ENCODE assay signal across 13 cellular contexts in the genomic region with DNA sequence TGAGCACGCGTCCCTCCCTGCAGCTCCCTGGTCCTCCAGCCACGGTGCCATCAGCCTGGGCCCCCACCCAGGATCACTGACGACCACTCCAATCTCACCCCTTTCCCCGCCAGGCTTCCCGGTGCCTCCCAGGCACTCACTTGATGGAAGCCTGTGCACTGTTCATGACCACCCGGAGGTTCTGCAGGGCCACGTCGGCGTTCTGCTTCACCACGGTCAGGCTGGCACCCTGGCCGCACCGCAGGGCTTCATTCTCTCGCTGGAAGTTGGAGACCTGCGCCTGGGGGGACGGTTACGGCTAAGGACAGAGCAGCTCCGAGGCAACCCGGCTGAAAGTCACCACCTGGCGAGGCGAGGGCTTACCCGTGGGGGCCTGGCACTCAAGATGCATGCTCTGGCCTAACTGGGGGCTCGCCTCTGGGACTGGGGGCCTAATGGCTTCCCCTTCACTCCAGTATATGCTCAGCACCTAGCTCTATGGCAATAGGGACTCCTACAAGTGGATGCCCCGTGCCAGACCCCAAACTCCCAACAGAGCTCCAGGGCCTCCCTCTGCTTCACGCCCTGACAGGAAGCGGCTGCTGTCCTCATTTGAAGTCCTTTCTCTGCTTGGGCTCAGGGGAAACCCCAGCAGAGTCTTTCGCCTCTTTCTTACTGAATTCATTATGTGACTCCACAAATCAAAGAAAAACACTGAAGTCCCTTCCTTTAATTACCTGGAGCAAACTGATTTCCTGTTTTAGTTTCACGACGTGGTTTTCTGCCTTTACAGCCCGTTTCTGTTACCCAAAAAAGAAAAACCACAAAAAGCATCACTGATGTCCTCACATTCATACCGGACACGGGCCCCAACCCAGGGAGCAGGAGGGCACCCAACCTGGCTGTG. TPM values are rescaled to one million over a fixed set of nuclear protein-coding genes. Genes with fewer than 3 reads are reported as not detected.
DNase-seq lines count a peak whose midpoint lies in the region; ATAC-seq and TF ChIP-seq lines count a peak whose summit lies in the region.
"Had no signal": no experiment of that assay in that cellular context is flagged by ENCODE, and none has a peak within 500 bp of the region (broad histone marks: within the 10 kb centered on the region; RNA-seq: fewer than 3 reads in every experiment).

No MANE protein-coding gene starts in this region.

- H4K91ac ChIP-seq in H9 (ENCODE audit: insufficient read length, low read depth, low read length): no peak overlapping the region

- DNase-seq in A673 (ENCODE audit: low spot score) (no peak), H9 (no peak), endothelial cell (ENCODE audit: low spot score) (no peak), Kasumi-1 (lab: John Stamatoyannopoulos, UW) (no peak), MCF 10A (ENCODE audit: unreplicated experiment) (no peak), NCI-H345 treated with DMSO at 0.1 percent for 48 hours (lab: John Stamatoyannopoulos, UW; ENCODE audit: unreplicated experiment) (no peak)
- peak; percentile 67 for DNase-seq in activated CD8-positive, alpha-beta T cell treated with anti-CD3 and anti-CD28 coated beads, Interleukin-2, amount 10 ng/mL, durations not matched to agents 7 days and 5 days
- DNase-seq: NCI-H1436, occipital lobe, tibial artery had no signal

- intact Hi-C loops in A673 (cut with micrococcal nuclease; ENCODE audit: unreplicated experiment) (no loop called here), MCF 10A (cut with micrococcal nuclease) (no loop called here)

- no peak overlapping the region for H3K18ac ChIP-seq in H9 (ENCODE audit: insufficient read length, low read depth, low read length)

- H3K4me1 Mint-ChIP-seq in H9 (peaks cover 12% of the 10 kb centered on the region in 2 experiments), endothelial cell (ENCODE audit: unreplicated experiment) (peaks cover 7% of the 10 kb centered on the region), MCF 10A (ENCODE audit: insufficient read depth, unreplicated experiment) (peaks cover 7% of the 10 kb centered on the region)
- H3K4me1 Mint-ChIP-seq in activated CD8-positive, alpha-beta T cell treated with anti-CD3 and anti-CD28 coated beads, Interleukin-2, amount 10 ng/mL, durations not matched to agents 7 days and 5 days (ENCODE audit: low read depth): peaks cover 75% of the 10 kb centered on the region

- WGBS in H9 (ENCODE audit: extremely low coverage, insufficient read length, low lambda C conversion rate): no CpG with 5 or more reads among the region's 32 CpGs

- peaks cover 54% of the 10 kb centered on the region for H3K36me3 ChIP-seq in A673 (ENCODE audit: insufficient read depth, low read length, poor library complexity, severe bottlenecking)

- peaks cover 9% of the 10 kb centered on the region for H3K79me1 ChIP-seq in H9 (ENCODE audit: insufficient read depth, low read depth, low read length, poor library complexity, severe bottlenecking)

- CTCF ChIA-PET in A673 (lab: Charles Lee) (interaction anchor here (0.6 kb wide), 1 partner anchor 17 kb away, joined by 7 read pairs; no protein-coding TSS in a partner anchor), MCF 10A (lab: Yijun Ruan, JAX) (no interaction called here)
- CTCF ChIA-PET in activated CD8-positive, alpha-beta T cell treated with anti-CD3 and anti-CD28 coated beads, Interleukin-2, amount 10 ng/mL, durations not matched to agents 7 days and 5 days (lab: Charles Lee): interaction anchor here (0.9 to 2.0 kb wide), 5 partner anchors 13 to 91 kb away, joined by 3 to 8 read pairs (median 3); a partner anchor contains a TSS

- H2BK20ac ChIP-seq in H9 (ENCODE audit: low read depth, low read length, poor library complexity, severe bottlenecking): no peak overlapping the region

- H4K20me1 ChIP-seq in H9 (ENCODE audit: control insufficient read depth, insufficient read depth, insufficient read length): no peaks in the 10 kb centered on the region

- H3K27me3 ChIP-seq in A673 (replicated peaks; ENCODE audit: insufficient read depth, low read depth, low read length, poor library complexity) (no peaks in the 10 kb centered on the region), H9 (ENCODE audit: insufficient read depth, low read length) (no peaks in the 10 kb centered on the region)
- H3K27me3 ChIP-seq: tibial artery had no signal

- H3K4ac ChIP-seq in H9 (ENCODE audit: low read depth, low read length): no peak overlapping the region

- H2AK5ac ChIP-seq in H9 (ENCODE audit: insufficient read length, low read length): no peak overlapping the region

- TF ChIP-seq CTCF in A673 (conservative IDR thresholded peaks at IDR 0.05; ENCODE audit: low read depth, low read length): no peak
- no peak for TF ChIP-seq CTCF in H9 (conservative IDR thresholded peaks at IDR 0.05)
- TF ChIP-seq CTCF in endothelial cell (IDR thresholded peaks at IDR 0.05; ENCODE audit: unreplicated experiment): no peak
- no peak for TF ChIP-seq CTCF in MCF 10A (IDR thresholded peaks at IDR 0.05; ENCODE audit: unreplicated experiment)

- no peak overlapping the region for H2BK5ac ChIP-seq in H9 (ENCODE audit: insufficient read length, low read length)

- H3T11ph ChIP-seq in H9 (ENCODE audit: low read length): no peak overlapping the region

- H3K27me3 Mint-ChIP-seq in H9 (ENCODE audit: low read depth) (no peaks in the 10 kb centered on the region; the same call in 1 of the 2 replicates), endothelial cell (ENCODE audit: unreplicated experiment) (peaks cover 17% of the 10 kb centered on the region), MCF 10A (ENCODE audit: insufficient read depth, unreplicated experiment) (no peaks in the 10 kb centered on the region)
- H3K27me3 Mint-ChIP-seq in activated CD8-positive, alpha-beta T cell treated with anti-CD3 and anti-CD28 coated beads, Interleukin-2, amount 10 ng/mL, durations not matched to agents 7 days and 5 days (ENCODE audit: low read depth): no peaks in the 10 kb centered on the region

- H3K36me3 Mint-ChIP-seq in H9 (ENCODE audit: insufficient read depth in 1 of 3, low read depth in 3 of 3) (peaks cover 30 to 71% (median 63%) of the 10 kb centered on the region in 3 experiments), endothelial cell (ENCODE audit: low read depth, unreplicated experiment) (peaks cover 21% of the 10 kb centered on the region), MCF 10A (ENCODE audit: insufficient read depth, unreplicated experiment) (peaks cover 58% of the 10 kb centered on the region)
- peaks cover 57% of the 10 kb centered on the region for H3K36me3 Mint-ChIP-seq in activated CD8-positive, alpha-beta T cell treated with anti-CD3 and anti-CD28 coated beads, Interleukin-2, amount 10 ng/mL, durations not matched to agents 7 days and 5 days (ENCODE audit: low read depth)

- no peak overlapping the region for H3K9ac ChIP-seq in H9 (ENCODE audit: extremely low read depth, insufficient read length, low read length)

- H3K4me3 ChIP-seq in A673 (ENCODE audit: low read depth, low read length, poor library complexity, severe bottlenecking): no peak overlapping the region
- H3K4me3 ChIP-seq: tibial artery had no signal

- H2BK15ac ChIP-seq in H9 (ENCODE audit: low read depth, low read length): no peak overlapping the region

- H3K4me1 ChIP-seq in A673 (ENCODE audit: insufficient read depth, low read length, poor library complexity, severe bottlenecking) (peaks cover 6% of the 10 kb centered on the region), H9 (ENCODE audit: insufficient read depth, low read length) (no peaks in the 10 kb centered on the region)

- no peak overlapping the region for H4K5ac ChIP-seq in H9 (ENCODE audit: insufficient read length, low read depth, low read length)

- POLR2A ChIA-PET in A673 (lab: Charles Lee; ENCODE audit: low non-redundant PET) (no interaction called here), MCF 10A (lab: Yijun Ruan, JAX) (no interaction called here)
- POLR2A ChIA-PET in activated CD8-positive, alpha-beta T cell treated with anti-CD3 and anti-CD28 coated beads, Interleukin-2, amount 10 ng/mL, durations not matched to agents 7 days and 5 days (lab: Charles Lee): interaction anchor here (0.7 to 1.9 kb wide), 6 partner anchors 12 to 435 kb away, joined by 3 to 8 read pairs (median 4); a partner anchor contains a TSS

- H3K4me3 Mint-ChIP-seq in H9: no peak overlapping the region; a peak in 1 of 5 replicates
- H3K4me3 Mint-ChIP-seq in activated CD8-positive, alpha-beta T cell treated with anti-CD3 and anti-CD28 coated beads, Interleukin-2, amount 10 ng/mL, durations not matched to agents 7 days and 5 days: peak overlapping the region; percentile 65
- H3K4me3 Mint-ChIP-seq in endothelial cell (ENCODE audit: unreplicated experiment): peak overlapping the region; percentile 18
- no peak overlapping the region for H3K4me3 Mint-ChIP-seq in MCF 10A (ENCODE audit: unreplicated experiment)
- H3K4me3 Mint-ChIP-seq: WTC11 had no signal

- H3K27ac Mint-ChIP-seq in H9: peak overlapping the region in 2 of 3 experiments; percentile 48; a peak in 2 of 7 replicates
- peak overlapping the region; percentile 85 for H3K27ac Mint-ChIP-seq in activated CD8-positive, alpha-beta T cell treated with anti-CD3 and anti-CD28 coated beads, Interleukin-2, amount 10 ng/mL, durations not matched to agents 7 days and 5 days
- no peak overlapping the region for H3K27ac Mint-ChIP-seq in endothelial cell (ENCODE audit: unreplicated experiment)
- H3K27ac Mint-ChIP-seq in MCF 10A (ENCODE audit: low read depth, unreplicated experiment): no peak overlapping the region
- H3K27ac Mint-ChIP-seq: WTC11 had no signal

- no peak overlapping the region for H2BK12ac ChIP-seq in H9 (ENCODE audit: insufficient read length, low read depth, low read length)

- peaks cover 7% of the 10 kb centered on the region; the same call in 1 of the 2 replicates for H3K79me2 ChIP-seq in H9 (ENCODE audit: insufficient read depth, low read length)

- H3K56ac ChIP-seq in H9 (ENCODE audit: insufficient read length, low read depth, low read length): no peak overlapping the region

- H3K9me3 Mint-ChIP-seq in H9: no peaks in the 10 kb centered on the region
- H3K9me3 Mint-ChIP-seq in activated CD8-positive, alpha-beta T cell treated with anti-CD3 and anti-CD28 coated beads, Interleukin-2, amount 10 ng/mL, durations not matched to agents 7 days and 5 days (ENCODE audit: insufficient read depth): no peaks in the 10 kb centered on the region
- H3K9me3 Mint-ChIP-seq in endothelial cell (ENCODE audit: unreplicated experiment): no peaks in the 10 kb centered on the region
- no peaks in the 10 kb centered on the region for H3K9me3 Mint-ChIP-seq in MCF 10A (ENCODE audit: unreplicated experiment)
- H3K9me3 Mint-ChIP-seq: WTC11 had no signal

- no TSS peak for BruUV-seq in A673 (replicated peaks; lab: Mats Ljungman, UMichigan)
- BruUV-seq in MCF 10A (replicated peaks; lab: Mats Ljungman, UMichigan): no TSS peak

- no peak overlapping the region for H4K8ac ChIP-seq in H9 (replicated peaks; ENCODE audit: insufficient read length, low read depth, low read length)

- H3K9me3 ChIP-seq in A673 (ENCODE audit: low read depth, low read length, poor library complexity, severe bottlenecking) (no peaks in the 10 kb centered on the region), H9 (ENCODE audit: control insufficient read depth, low read depth, low read length) (no peaks in the 10 kb centered on the region)
- H3K9me3 ChIP-seq: tibial artery had no signal

- peak overlapping the region; percentile 50 for H3K27ac ChIP-seq in A673 (ENCODE audit: low read depth, low read length, poor library complexity, severe bottlenecking)
- H3K27ac ChIP-seq in H9 (ENCODE audit: insufficient read length, low read depth, low read length): no peak overlapping the region
- H3K27ac ChIP-seq: tibial artery had no signal

- no peak overlapping the region for H3K14ac ChIP-seq in H9 (ENCODE audit: insufficient read depth, low read length)

- H3K4me2 ChIP-seq in H9 (ENCODE audit: insufficient read depth, insufficient read length, low read length): no peak overlapping the region

- no peak overlapping the region for H2AFZ ChIP-seq in H9 (ENCODE audit: low read length)

- peak; percentile 7 for ATAC-seq in activated CD8-positive, alpha-beta T cell treated with anti-CD3 and anti-CD28 coated beads, Interleukin-2, amount 10 ng/mL, durations not matched to agents 7 days and 5 days
- no peak for ATAC-seq in HG02588 (IDR thresholded peaks at IDR 0.05; ENCODE audit: unreplicated experiment)
- ATAC-seq: Panc1, WTC11 had no signal

- H3K23me2 ChIP-seq in H9 (ENCODE audit: insufficient read length, low read depth, low read length, poor library complexity, severe bottlenecking): peaks cover 5% of the 10 kb centered on the region

- H3K23ac ChIP-seq in H9 (ENCODE audit: insufficient read length, low read depth, low read length): no peak overlapping the region

- no peak overlapping the region for H2BK120ac ChIP-seq in H9 (ENCODE audit: low read depth, low read length, poor library complexity, severe bottlenecking)

RNA-seq across cellular contexts. Expression of a gene that starts 4.2 kb away (rescaled TPM):
- total RNA-seq in A673 (2021) (22.9 and 24.8 TPM in 2 replicates), H9 (2021) (29.7 TPM in 2 replicates), endothelial cell (ENCODE audit: unreplicated experiment) (13.5 TPM), MCF 10A (2022) (9.6 and 9.9 TPM in 2 replicates)
- total RNA-seq in activated CD8-positive, alpha-beta T cell treated with anti-CD3 and anti-CD28 coated beads, Interleukin-2, amount 10 ng/mL, durations not matched to agents 7 days and 5 days: 1 to 10 TPM; 9.5 to 9.6 TPM

RNA-seq across cellular contexts. Expression of a gene that starts 6.3 kb away (rescaled TPM):
- 135 and 146 TPM in 2 replicates for total RNA-seq in A673 (2021)
- total RNA-seq in H9 (2021): 105 and 108 TPM in 2 replicates
- 10 to 100 TPM; 52.8 to 54.3 TPM for total RNA-seq in activated CD8-positive, alpha-beta T cell treated with anti-CD3 and anti-CD28 coated beads, Interleukin-2, amount 10 ng/mL, durations not matched to agents 7 days and 5 days
- 45.0 TPM for total RNA-seq in endothelial cell (ENCODE audit: unreplicated experiment)
- total RNA-seq in MCF 10A (2022): 58.9 and 82.2 TPM in 2 replicates

RNA-seq across cellular contexts. Expression of a gene that starts 6.3 kb away (rescaled TPM):
- total RNA-seq in A673 (2021): 84.1 and 94.8 TPM in 2 replicates
- 94.5 and 103 TPM in 2 replicates for total RNA-seq in H9 (2021)
- 10 to 100 TPM; 56.5 to 57.5 TPM for total RNA-seq in activated CD8-positive, alpha-beta T cell treated with anti-CD3 and anti-CD28 coated beads, Interleukin-2, amount 10 ng/mL, durations not matched to agents 7 days and 5 days
- total RNA-seq in endothelial cell (ENCODE audit: unreplicated experiment): 61.3 TPM
- total RNA-seq in MCF 10A (2022): 66.0 and 66.3 TPM in 2 replicates

RNA-seq across cellular contexts. Expression of a gene that starts 30.7 kb away (rescaled TPM):
- total RNA-seq in A673 (2021): 4.8 and 5.4 TPM in 2 replicates
- 5.5 and 5.6 TPM in 2 replicates for total RNA-seq in H9 (2021)
- 1 to 10 TPM; 1.3 to 1.4 TPM for total RNA-seq in activated CD8-positive, alpha-beta T cell treated with anti-CD3 and anti-CD28 coated beads, Interleukin-2, amount 10 ng/mL, durations not matched to agents 7 days and 5 days
- 0.41 TPM for total RNA-seq in endothelial cell (ENCODE audit: unreplicated experiment)
- total RNA-seq in MCF 10A (2022): 0.33 and 0.69 TPM in 2 replicates

RNA-seq across cellular contexts. Expression of a gene that starts 35.5 kb away (rescaled TPM):
- 26.2 and 27.7 TPM in 2 replicates for total RNA-seq in A673 (2021)
- 20.4 and 21.0 TPM in 2 replicates for total RNA-seq in H9 (2021)
- total RNA-seq in activated CD8-positive, alpha-beta T cell treated with anti-CD3 and anti-CD28 coated beads, Interleukin-2, amount 10 ng/mL, durations not matched to agents 7 days and 5 days: 10 to 100 TPM; 16.8 to 18.2 TPM
- total RNA-seq in endothelial cell (ENCODE audit: unreplicated experiment): 23.6 TPM
- 16.3 and 17.4 TPM in 2 replicates for total RNA-seq in MCF 10A (2022)

Comparison
In these comparisons a context has a peak if more than half of its experiments do, and no peak if none do; other contexts are left out.
1. H3K27ac Mint-ChIP-seq: peak in H9 (2 of 3) and activated CD8-positive, alpha-beta T cell treated with anti-CD3 and anti-CD28 coated beads, Interleukin-2, amount 10 ng/mL, durations not matched to agents 7 days and 5 days (single experiment); none in endothelial cell (single experiment) and MCF 10A (single experiment).
2. H3K4me3 Mint-ChIP-seq: peak in activated CD8-positive, alpha-beta T cell treated with anti-CD3 and anti-CD28 coated beads, Interleukin-2, amount 10 ng/mL, durations not matched to agents 7 days and 5 days (single experiment) and endothelial cell (single experiment); none in H9 (0 of 2) and MCF 10A (single experiment).